In the genomic region with DNA sequence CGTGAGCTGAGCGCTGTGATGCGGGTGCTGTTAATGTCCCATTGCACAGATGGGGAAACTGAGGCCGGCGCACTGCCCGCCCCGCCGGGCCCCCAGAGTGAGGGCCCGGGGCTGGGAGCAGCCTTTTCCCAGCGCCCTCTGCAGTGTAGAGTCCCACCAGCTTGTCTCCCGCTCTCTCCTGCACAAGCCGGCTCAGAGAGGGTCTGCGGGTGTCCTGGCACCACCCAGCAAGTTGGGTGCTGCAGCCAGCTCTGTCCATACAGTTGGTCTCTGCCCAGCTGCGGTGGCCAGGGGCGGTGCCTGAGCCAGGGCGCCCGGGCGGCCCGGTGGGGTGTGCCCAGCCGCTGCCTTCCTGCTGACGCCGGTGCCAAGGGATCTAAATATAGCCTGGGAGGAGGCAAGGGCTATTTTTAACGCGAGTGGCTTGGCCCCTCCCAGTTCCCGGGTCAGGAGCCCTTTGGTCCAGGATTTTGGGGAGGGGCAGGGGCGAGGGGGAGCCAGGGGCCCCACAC, we compare ENCODE assay signal across 9 cellular contexts. TPM values are rescaled to one million over a fixed set of nuclear protein-coding genes. Genes with fewer than 3 reads are reported as not detected.
DNase-seq lines count a peak whose midpoint lies in the region; ATAC-seq, FAIRE-seq and TF ChIP-seq lines count a peak whose summit lies in the region.
"Had no signal": no experiment of that assay in that cellular context is flagged by ENCODE, and none has a peak within 500 bp of the region (broad histone marks: within the 10 kb centered on the region; RNA-seq: fewer than 3 reads in every experiment).

No MANE protein-coding gene starts in this region.

- peaks cover 5% of the 10 kb centered on the region for H3K4me1 Mint-ChIP-seq in endodermal cell

- H3K4me3 ChIP-seq in A673 (ENCODE audit: low read depth, low read length, poor library complexity, severe bottlenecking) = peak overlapping the region; percentile 54
- H3K4me3 ChIP-seq in endodermal cell (ENCODE audit: low read length) = peak overlapping the region; percentile 77

- H3K9me3 Mint-ChIP-seq in endodermal cell = no peaks in the 10 kb centered on the region
- H3K9me3 Mint-ChIP-seq: neural crest cell had no signal

- TF ChIP-seq CTCF in A673 (conservative IDR thresholded peaks at IDR 0.05; ENCODE audit: low read depth, low read length) = no peak
- peak; percentile 16 for TF ChIP-seq CTCF in endodermal cell (conservative IDR thresholded peaks at IDR 0.05)

- H3K4me3 Mint-ChIP-seq in endodermal cell = peak overlapping the region; percentile 57

- H3K27ac ChIP-seq in A673 (ENCODE audit: low read depth, low read length, poor library complexity, severe bottlenecking) = peak overlapping the region; percentile 68
- H3K27ac ChIP-seq in endodermal cell (ENCODE audit: low read depth, low read length) = no peak overlapping the region

- H3K9ac ChIP-seq in endodermal cell (ENCODE audit: extremely low read depth, low read length, poor library complexity, severe bottlenecking) = peak overlapping the region; percentile 49

- H3K27me3 ChIP-seq in A673 (replicated peaks; ENCODE audit: insufficient read depth, low read depth, low read length, poor library complexity) (no peaks in the 10 kb centered on the region), endodermal cell (ENCODE audit: control insufficient read depth, insufficient read depth, low read length, poor library complexity, severe bottlenecking) (peaks cover 6% of the 10 kb centered on the region)

- H3K9me3 ChIP-seq in A673 (ENCODE audit: low read depth, low read length, poor library complexity, severe bottlenecking) = no peaks in the 10 kb centered on the region
- no peaks in the 10 kb centered on the region for H3K9me3 ChIP-seq in endodermal cell (ENCODE audit: control insufficient read depth, low read length)

- FAIRE-seq in GM12892 (lab: Jason Lieb, UNC) = no peak
- no peak for FAIRE-seq in urothelium cell line (lab: Jason Lieb, UNC)

- no peak for DNase-seq in A673 (ENCODE audit: low spot score)
- peak; percentile 31 for DNase-seq in GM12892 (ENCODE audit: insufficient read length)
- peak; percentile 27 to 62 for DNase-seq in SHP77 (lab: John Stamatoyannopoulos, UW)
- peak; percentile 82 for DNase-seq in endodermal cell
- DNase-seq in mesenteric fat pad (ENCODE audit: low spot score) = peak; percentile 93
- peak; percentile 75 for DNase-seq in urothelium cell line (ENCODE audit: low spot score)

- H3K36me3 ChIP-seq in A673 (ENCODE audit: insufficient read depth, low read length, poor library complexity, severe bottlenecking) = no peaks in the 10 kb centered on the region
- no peaks in the 10 kb centered on the region for H3K36me3 ChIP-seq in endodermal cell (ENCODE audit: control insufficient read depth, insufficient read depth, low read length)

- no peak for ATAC-seq in GM21737 (IDR thresholded peaks at IDR 0.05; ENCODE audit: unreplicated experiment)
- ATAC-seq in HG03520 (IDR thresholded peaks at IDR 0.05; ENCODE audit: unreplicated experiment) = no peak

- POLR2A ChIA-PET in A673 (lab: Charles Lee; ENCODE audit: low non-redundant PET) = interaction anchor here (0.7 kb wide), 1 partner anchor 24 kb away, joined by 3 read pairs; no protein-coding TSS in a partner anchor

- CTCF ChIA-PET in A673 (lab: Charles Lee) = no interaction called here

- no peak overlapping the region for H3K27ac Mint-ChIP-seq in endodermal cell

- H3K36me3 Mint-ChIP-seq in endodermal cell (ENCODE audit: low read depth) = no peaks in the 10 kb centered on the region

- WGBS in endodermal cell (ENCODE audit: insufficient coverage in 1 of 2, insufficient read length in 1 of 2), 2 experiments = 30 to 33% methylated on average over 14 to 26 of the region's 26 CpGs

- intact Hi-C loops in A673 (cut with micrococcal nuclease; ENCODE audit: unreplicated experiment) = no loop called here

- TF ChIP-seq POLR2A in GM12892 (IDR thresholded peaks at IDR 0.05; ENCODE audit: low read depth, low read length) = no peak

- peaks cover 18% of the 10 kb centered on the region for H3K27me3 Mint-ChIP-seq in endodermal cell (ENCODE audit: insufficient read depth)

- H3K4me1 ChIP-seq in A673 (ENCODE audit: insufficient read depth, low read length, poor library complexity, severe bottlenecking) = peaks cover 6% of the 10 kb centered on the region
- H3K4me1 ChIP-seq in endodermal cell (ENCODE audit: control insufficient read depth, insufficient read depth, low read length) = no peaks in the 10 kb centered on the region

- no TSS peak for BruUV-seq in A673 (replicated peaks; lab: Mats Ljungman, UMichigan)

RNA-seq across cellular contexts. Expression of gene GADD45B, which starts 19.3 kb away (rescaled TPM):
- total RNA-seq in A673 (2021) = 12.3 and 16.4 TPM in 2 replicates
- 68.1 TPM for polyA plus RNA-seq in GM12892 (2012; ENCODE audit: missing spikeins)
- 10 to 100 TPM; 16.5 to 23.6 TPM for total RNA-seq in endodermal cell
- 9.0 TPM for polyA plus RNA-seq in endodermal cell (2013, experiment 1 of 2)
- polyA plus RNA-seq in endodermal cell (2013, experiment 2 of 2) = 10.2 TPM
- 365 TPM for total RNA-seq in mesenteric fat pad

RNA-seq across cellular contexts. Expression of gene LMNB2, which starts 38.4 kb away (rescaled TPM):
- total RNA-seq in A673 (2021) = 241 and 243 TPM in 2 replicates
- polyA plus RNA-seq in GM12892 (2012; ENCODE audit: missing spikeins) = 30.5 TPM
- total RNA-seq in endodermal cell = 100 to 1,000 TPM; 146 to 191 TPM
- polyA plus RNA-seq in endodermal cell (2013, experiment 1 of 2) = 119 TPM
- 116 TPM for polyA plus RNA-seq in endodermal cell (2013, experiment 2 of 2)
- total RNA-seq in mesenteric fat pad = 19.6 TPM

Comparison
In these comparisons a context has a peak if more than half of its experiments do, and no peak if none do; other contexts are left out.
1. RNA of gene GADD45B, which starts 19.3 kb away (total RNA-seq): 365 TPM in mesenteric fat pad (single experiment); 16.5 to 23.6 TPM in endodermal cell and 12.3 to 16.4 TPM in A673; every median in the first group is over 10 times any median in the second.